In genomic region chr9:72577212-72577753, GRCh38 we compare ENCODE assay signal across 8 cellular contexts. TPM values are rescaled to one million over a fixed set of nuclear protein-coding genes. Genes with fewer than 3 reads are reported as not detected.
A peak's percentile ranks its signal among the peaks of the same experiment; 100 is the strongest.
DNase-seq lines count a peak whose midpoint lies in the region; ATAC-seq and TF ChIP-seq lines count a peak whose summit lies in the region.

No MANE protein-coding gene starts in this region.

- CTCF ChIA-PET in HEK293T (lab: Yijun Ruan, JAX): interaction anchor here (0.6 kb wide), 1 partner anchor 36 kb away, joined by 3 read pairs; no protein-coding TSS in a partner anchor

- H3K4me3 ChIP-seq in fibroblast of the aortic adventitia (ENCODE audit: low read depth, low read length): no peak overlapping the region

- POLR2A ChIA-PET in HEK293T (lab: Yijun Ruan, JAX): interaction anchor here (1.0 kb wide), 1 partner anchor 212 kb away, joined by 3 read pairs; the partner anchor contains the start of gene ZFAND5

- intact Hi-C loops in sciatic nerve (cut with DNase I): no loop called here

- peak; percentile 68 for ATAC-seq in sciatic nerve
- ATAC-seq in GM21423 (IDR thresholded peaks at IDR 0.05; ENCODE audit: unreplicated experiment): no peak

- TF ChIP-seq CTCF in fibroblast of the aortic adventitia (IDR thresholded peaks at IDR 0.05; ENCODE audit: insufficient read depth, low read length): no peak

- DNase-seq in GM03348 (ENCODE audit: low spot score) (peak; percentile 58), SK-MEL-5 (ENCODE audit: low read depth, low spot score) (peak; percentile 71), fibroblast of the aortic adventitia (ENCODE audit: low read depth) (peak; percentile 95), sciatic nerve (ENCODE audit: low spot score) (no peak), cortex of kidney (lab: John Stamatoyannopoulos, UW) (no peak), HEK293T (ENCODE audit: extremely low spot score) (no peak), CD1c-positive myeloid dendritic cell (ENCODE audit: extremely low spot score) (no peak)

- in situ Hi-C loops in SK-MEL-5 (cut with HindIII; ENCODE audit: low pct_unique_long_range_greater_than_20kb, low sequenced_read_pairs): loop anchor here (25.0 kb wide), 1 partner anchor 135 kb away; no protein-coding TSS in a partner anchor

TF ChIP-seq in HEK293T, 16 proteins besides CTCF, POLR2A, EP300 and RAD21:
- no peak for TF ChIP-seq SUZ12 (IDR thresholded peaks at IDR 0.05)
- TF ChIP-seq ZNF384 (IDR thresholded peaks at IDR 0.05): no peak
- no peak for TF ChIP-seq ELF4 (IDR thresholded peaks at IDR 0.05)
- TF ChIP-seq ARNT (IDR thresholded peaks at IDR 0.05): no peak
- TF ChIP-seq CTBP1 (IDR thresholded peaks at IDR 0.05; ENCODE audit: borderline replicate concordance): no peak
- TF ChIP-seq NFRKB (IDR thresholded peaks at IDR 0.05): no peak
- TF ChIP-seq FOXM1 (IDR thresholded peaks at IDR 0.05; ENCODE audit: borderline replicate concordance): no peak
- TF ChIP-seq BHLHE40 (IDR thresholded peaks at IDR 0.05; ENCODE audit: borderline replicate concordance): no peak
- no peak for TF ChIP-seq TARDBP (IDR thresholded peaks at IDR 0.05)
- no peak for TF ChIP-seq FOXK2 (IDR thresholded peaks at IDR 0.05)
- TF ChIP-seq L3MBTL2 (conservative IDR thresholded peaks at IDR 0.05): no peak
- TF ChIP-seq LEF1 (IDR thresholded peaks at IDR 0.05; ENCODE audit: borderline replicate concordance): no peak
- no peak for TF ChIP-seq PKNOX1 (IDR thresholded peaks at IDR 0.05)
- no peak for TF ChIP-seq FOXA1 (IDR thresholded peaks at IDR 0.05)
- TF ChIP-seq HDGF (IDR thresholded peaks at IDR 0.05; ENCODE audit: borderline replicate concordance): no peak
- TF ChIP-seq SP1 (IDR thresholded peaks at IDR 0.05): no peak

RNA-seq across cellular contexts. Expression of gene TMC1, which starts 55.9 kb away (rescaled TPM):
- total RNA-seq in SK-MEL-5 (2014; rRNA removed; shearing (Covaris generic)): 0.18 TPM in 1 of 2 replicates, not detected in the other
- polyA plus RNA-seq in SK-MEL-5 (2015; cell fraction: cytosol; rRNA removed): 0.11 TPM in 1 of 2 replicates, not detected in the other
- not detected in 2 replicates for polyA plus RNA-seq in SK-MEL-5 (2015; cell fraction: nucleus; rRNA removed)
- total RNA-seq in fibroblast of the aortic adventitia (ENCODE audit: low replicate concordance) (0.36 and 0.49 TPM in 2 replicates), sciatic nerve (0.36 TPM)

Comparison
In these comparisons a context has a peak if more than half of its experiments do, and no peak if none do; other contexts are left out.
1. DNase-seq: peak in GM03348 (single experiment), SK-MEL-5 (single experiment) and fibroblast of the aortic adventitia (single experiment); none in sciatic nerve (single experiment), cortex of kidney (single experiment), HEK293T (single experiment) and CD1c-positive myeloid dendritic cell (single experiment).